ENCODE assay signal across 9 cellular contexts in genomic region chr16:85137323-85138072, GRCh38. TPM values are rescaled to one million over a fixed set of nuclear protein-coding genes. Genes with fewer than 3 reads are reported as not detected.
A peak's percentile ranks its signal among the peaks of the same experiment; 100 is the strongest.
DNase-seq lines count a peak whose midpoint lies in the region; ATAC-seq and TF ChIP-seq lines count a peak whose summit lies in the region.
"Had no signal": no experiment of that assay in that cellular context is flagged by ENCODE, and none has a peak within 500 bp of the region (broad histone marks: within the 10 kb centered on the region; RNA-seq: fewer than 3 reads in every experiment).

No MANE protein-coding gene starts in this region.

- peak overlapping the region; percentile 38 to 88 (median 84) for H3K27ac ChIP-seq in heart right ventricle
- peak overlapping the region; percentile 80 for H3K27ac ChIP-seq in rectal smooth muscle tissue (ENCODE audit: low read depth, low read length)
- H3K27ac ChIP-seq in A673 (ENCODE audit: low read depth, low read length, poor library complexity, severe bottlenecking) = no peak overlapping the region

- POLR2A ChIA-PET in A673 (lab: Charles Lee; ENCODE audit: low non-redundant PET) = no interaction called here

- H3K9me3 ChIP-seq in adipocyte (ENCODE audit: control insufficient read depth, low read length) (no peaks in the 10 kb centered on the region), heart right ventricle (no peaks in the 10 kb centered on the region), A673 (ENCODE audit: low read depth, low read length, poor library complexity, severe bottlenecking) (no peaks in the 10 kb centered on the region)

- H3K27me3 ChIP-seq in adipocyte (replicated peaks; ENCODE audit: control insufficient read depth, insufficient read depth, low read length) (no peaks in the 10 kb centered on the region), heart right ventricle (no peaks in the 10 kb centered on the region), rectal smooth muscle tissue (ENCODE audit: control insufficient read depth, insufficient read depth, low read length) (no peaks in the 10 kb centered on the region), A673 (replicated peaks; ENCODE audit: insufficient read depth, low read depth, low read length, poor library complexity) (no peaks in the 10 kb centered on the region)

- BruUV-seq in A673 (replicated peaks; lab: Mats Ljungman, UMichigan) = no TSS peak

- 2% methylated on average over 29 of the region's 29 CpGs for WGBS in heart right ventricle, 2 donors

- H3K36me3 ChIP-seq in adipocyte (ENCODE audit: control insufficient read depth, insufficient read depth, low read length, severe bottlenecking) (no peaks in the 10 kb centered on the region), heart right ventricle (no peaks in the 10 kb centered on the region), rectal smooth muscle tissue (ENCODE audit: control insufficient read depth, insufficient read depth, low read length) (no peaks in the 10 kb centered on the region), A673 (ENCODE audit: insufficient read depth, low read length, poor library complexity, severe bottlenecking) (no peaks in the 10 kb centered on the region)

- TF ChIP-seq CTCF in heart right ventricle (IDR thresholded peaks at IDR 0.05) (no peak), A673 (conservative IDR thresholded peaks at IDR 0.05; ENCODE audit: low read depth, low read length) (no peak)

- H3K4me3 ChIP-seq in adipocyte (ENCODE audit: low read length) = peak overlapping the region; percentile 73
- peak overlapping the region in 9 of 10 donors; percentile 28 to 49 (median 43) for H3K4me3 ChIP-seq in heart right ventricle
- H3K4me3 ChIP-seq in rectal smooth muscle tissue (ENCODE audit: low read length) = peak overlapping the region; percentile 58
- no peak overlapping the region for H3K4me3 ChIP-seq in A673 (ENCODE audit: low read depth, low read length, poor library complexity, severe bottlenecking)

- DNase-seq in Daoy (ENCODE audit: low read depth) (peak; percentile 65), adipocyte (ENCODE audit: low read depth) (peak; percentile 98), heart right ventricle (peak; percentile 93 to 96), A673 (ENCODE audit: low spot score) (no peak), NCI-H2227 treated with DMSO at 0.1 percent for 48 hours (lab: John Stamatoyannopoulos, UW) (no peak), NCI-H524 treated with DMSO at 0.1 percent for 48 hours (lab: John Stamatoyannopoulos, UW) (no peak)
- DNase-seq in stimulated activated CD4-positive, alpha-beta T cell treated with anti-CD3 and anti-CD28 coated beads, Interleukin-15, amount 100 ng/mL, for 24 hours = no peak
- DNase-seq: activated T-cell treated with anti-CD3 and anti-CD28 coated beads, Interleukin-2, amount 50 U/mL, for 4 hours had no signal

- peak; percentile 88 to 95 (median 93) for ATAC-seq in heart right ventricle

- H3K9ac ChIP-seq in adipocyte (ENCODE audit: low read length) = peak overlapping the region; percentile 79
- H3K9ac ChIP-seq in rectal smooth muscle tissue (ENCODE audit: low read length) = no peak overlapping the region

- H3K4me1 ChIP-seq in adipocyte (ENCODE audit: control insufficient read depth, insufficient read depth, low read length) (peaks cover 17% of the 10 kb centered on the region), heart right ventricle (peaks cover 30 to 63% (median 44%) of the 10 kb centered on the region in 9 donors), rectal smooth muscle tissue (ENCODE audit: control insufficient read depth, insufficient read depth, low read length) (peaks cover 15% of the 10 kb centered on the region), A673 (ENCODE audit: insufficient read depth, low read length, poor library complexity, severe bottlenecking) (no peaks in the 10 kb centered on the region)

- intact Hi-C loops in heart right ventricle (cut with DNase I) = loop anchor here in 2 of 10 donors (5.0 to 10.0 kb wide), 2 partner anchors 95 to 97 kb away; no protein-coding TSS in a partner anchor
- intact Hi-C loops in A673 (cut with micrococcal nuclease; ENCODE audit: unreplicated experiment) = no loop called here

- CTCF ChIA-PET in A673 (lab: Charles Lee) = no interaction called here

RNA-seq across cellular contexts. Expression of gene CIBAR2, which starts 25.2 kb away (rescaled TPM):
- total RNA-seq in Daoy (2014; rRNA removed; shearing (Covaris generic)) = not detected in 2 replicates
- not detected for total RNA-seq in heart right ventricle
- polyA plus RNA-seq in heart right ventricle = not detected
- not detected in 2 replicates for total RNA-seq in A673 (2021)
- total RNA-seq: activated T-cell treated with anti-CD3 and anti-CD28 coated beads, Interleukin-2, amount 50 U/mL, for 4 hours had no signal

Comparison
In these comparisons a context has a peak if more than half of its experiments do, and no peak if none do; other contexts are left out.
1. DNase-seq: peak in Daoy (single experiment), adipocyte (single experiment) and heart right ventricle (2 of 2); none in A673 (single experiment), NCI-H2227 treated with DMSO at 0.1 percent for 48 hours (single experiment), stimulated activated CD4-positive, alpha-beta T cell treated with anti-CD3 and anti-CD28 coated beads, Interleukin-15, amount 100 ng/mL, for 24 hours (single experiment) and NCI-H524 treated with DMSO at 0.1 percent for 48 hours (single experiment).